Comparison of ENCODE assay signal across 23 cellular contexts in genomic region chrX:8869812-8870211, GRCh38.
"Had no signal": no experiment of that assay in that cellular context is flagged by ENCODE, and none has a peak within 500 bp of the region (broad histone marks: within the 10 kb centered on the region; RNA-seq: fewer than 3 reads in every experiment).

No MANE protein-coding gene starts in this region.

- H3K9me3 ChIP-seq: esophagus muscularis mucosa, gastroesophageal sphincter, heart left ventricle, left lung, mucosa of descending colon, thoracic aorta, tibial nerve, upper lobe of left lung had no signal

- H3K4me1 ChIP-seq: esophagus muscularis mucosa, left lung, parathyroid adenoma, tibial nerve, upper lobe of left lung had no signal

- DNase-seq: dorsolateral prefrontal cortex; effector CD8-positive, alpha-beta T cell; endodermal cell; foreskin keratinocyte; heart left ventricle; left cardiac atrium; left lung; mesenchymal stem cell; mucosa of descending colon; naive B cell; stimulated activated CD4-positive, alpha-beta T cell treated with anti-CD3 and anti-CD28 coated beads, Interleukin-12 subunit alpha, Interleukin-12 subunit beta, amount 100 ng/mL, for 4 hours; stimulated activated CD4-positive, alpha-beta T cell treated with anti-CD3 and anti-CD28 coated beads, Interleukin-2, amount 100 ng/mL, for 24 hours; stimulated activated CD4-positive, alpha-beta T cell treated with anti-CD3 and anti-CD28 coated beads, Interleukin-4, amount 100 ng/mL, for 24 hours; stimulated activated naive CD8-positive, alpha-beta T cell treated with anti-CD3 and anti-CD28 coated beads, Interleukin-15, Interleukin-2, amounts not matched to agents 100 U/mL and 50 U/mL, for 24 hours; upper lobe of left lung had no signal

- H3K27me3 ChIP-seq: esophagus muscularis mucosa, foreskin keratinocyte, gastroesophageal sphincter, hepatocyte, left lung, neural progenitor cell, tibial nerve, upper lobe of left lung had no signal

- H3K27ac ChIP-seq: dorsolateral prefrontal cortex, esophagus muscularis mucosa, gastroesophageal sphincter, heart left ventricle, hepatocyte, left lung, neural progenitor cell, parathyroid adenoma, tibial nerve, upper lobe of left lung had no signal

- H3K4me3 ChIP-seq: dorsolateral prefrontal cortex, esophagus muscularis mucosa, gastroesophageal sphincter, heart left ventricle, hepatocyte, left lung, mucosa of descending colon, neural progenitor cell, smooth muscle cell, thoracic aorta, tibial nerve, upper lobe of left lung had no signal

- H3K4me2 ChIP-seq: hepatocyte, neural progenitor cell, smooth muscle cell had no signal

- H3K36me3 ChIP-seq: esophagus muscularis mucosa, gastroesophageal sphincter, heart left ventricle, left lung, neural progenitor cell, thoracic aorta, tibial nerve, upper lobe of left lung had no signal

- H3K9ac ChIP-seq: neural progenitor cell, parathyroid adenoma had no signal

- H3K79me2 ChIP-seq: hepatocyte, parathyroid adenoma had no signal

- H2AFZ ChIP-seq: hepatocyte, neural progenitor cell, parathyroid adenoma had no signal
